8 cellular contexts compared by ENCODE assay signal in genomic region chr7:99143522-99143852, GRCh38. TPM values are rescaled to one million over a fixed set of nuclear protein-coding genes. Genes with fewer than 3 reads are reported as not detected.
DNase-seq lines count a peak whose midpoint lies in the region; ATAC-seq and TF ChIP-seq lines count a peak whose summit lies in the region.

No MANE protein-coding gene starts in this region.

- no peak for ATAC-seq in activated CD8-positive, alpha-beta memory T cell treated with anti-CD3 and anti-CD28 coated beads, Interleukin-2, amount 10 ng/mL, durations not matched to agents 7 days and 5 days
- ATAC-seq in HG03045 (IDR thresholded peaks at IDR 0.05; ENCODE audit: unreplicated experiment) = peak; percentile 35
- ATAC-seq in lower lobe of right lung = no peak
- no peak for ATAC-seq in omental fat pad (ENCODE audit: low FRiP score)

- no peaks in the 10 kb centered on the region for H3K9me3 Mint-ChIP-seq in activated CD8-positive, alpha-beta memory T cell treated with anti-CD3 and anti-CD28 coated beads, Interleukin-2, amount 10 ng/mL, durations not matched to agents 7 days and 5 days (ENCODE audit: low read depth)

- H3K4me1 ChIP-seq in lower lobe of right lung = peaks cover 35% of the 10 kb centered on the region

- H3K4me3 ChIP-seq in lower lobe of right lung = peak overlapping the region; percentile 90

- H3K27ac ChIP-seq in adipose tissue (ENCODE audit: low read depth, low read length) (peak overlapping the region; percentile 96), lower lobe of right lung (peak overlapping the region; percentile 96)

- H3K4me3 Mint-ChIP-seq in activated CD8-positive, alpha-beta memory T cell treated with anti-CD3 and anti-CD28 coated beads, Interleukin-2, amount 10 ng/mL, durations not matched to agents 7 days and 5 days = peak overlapping the region; percentile 78

- CTCF ChIA-PET in activated CD8-positive, alpha-beta memory T cell treated with anti-CD3 and anti-CD28 coated beads, Interleukin-2, amount 10 ng/mL, durations not matched to agents 7 days and 5 days (lab: Charles Lee) = no interaction called here

- no peaks in the 10 kb centered on the region for H3K9me3 ChIP-seq in lower lobe of right lung

- DNase-seq in activated CD8-positive, alpha-beta memory T cell treated with anti-CD3 and anti-CD28 coated beads, Interleukin-2, amount 10 ng/mL, durations not matched to agents 7 days and 5 days = no peak
- DNase-seq in activated CD8-positive, alpha-beta memory T cell treated with anti-CD3 and anti-CD28 coated beads for 24 hours = no peak
- no peak for DNase-seq in lower lobe of right lung
- DNase-seq in NCI-H510A treated with DMSO at 0.1 percent for 48 hours (lab: John Stamatoyannopoulos, UW) = no peak
- no peak for DNase-seq in omental fat pad (ENCODE audit: low spot score)
- DNase-seq in NCI-H1694 (lab: John Stamatoyannopoulos, UW) = no peak

- peaks cover 9% of the 10 kb centered on the region for H3K36me3 Mint-ChIP-seq in activated CD8-positive, alpha-beta memory T cell treated with anti-CD3 and anti-CD28 coated beads, Interleukin-2, amount 10 ng/mL, durations not matched to agents 7 days and 5 days

- H3K27me3 Mint-ChIP-seq in activated CD8-positive, alpha-beta memory T cell treated with anti-CD3 and anti-CD28 coated beads, Interleukin-2, amount 10 ng/mL, durations not matched to agents 7 days and 5 days = peaks cover 9% of the 10 kb centered on the region

- TF ChIP-seq CTCF in lower lobe of right lung (IDR thresholded peaks at IDR 0.05) (no peak), omental fat pad (IDR thresholded peaks at IDR 0.05) (no peak)

- H3K27me3 ChIP-seq in lower lobe of right lung (ENCODE audit: low read depth) = no peaks in the 10 kb centered on the region

- peak overlapping the region; percentile 75 for H3K27ac Mint-ChIP-seq in activated CD8-positive, alpha-beta memory T cell treated with anti-CD3 and anti-CD28 coated beads, Interleukin-2, amount 10 ng/mL, durations not matched to agents 7 days and 5 days

- intact Hi-C loops in lower lobe of right lung (cut with DNase I) = no loop called here

- H3K36me3 ChIP-seq in lower lobe of right lung = no peaks in the 10 kb centered on the region

- peaks cover 37% of the 10 kb centered on the region for H3K4me1 Mint-ChIP-seq in activated CD8-positive, alpha-beta memory T cell treated with anti-CD3 and anti-CD28 coated beads, Interleukin-2, amount 10 ng/mL, durations not matched to agents 7 days and 5 days

- 0 to 1% (median 1%) methylated on average over 2 to 45 of the region's 46 CpGs for WGBS in adipose tissue, 3 donors

RNA-seq across cellular contexts. Expression of gene SMURF1, which starts 0.4 kb away (rescaled TPM):
- total RNA-seq in activated CD8-positive, alpha-beta memory T cell treated with anti-CD3 and anti-CD28 coated beads, Interleukin-2, amount 10 ng/mL, durations not matched to agents 7 days and 5 days = 10 to 100 TPM; 12.9 to 13.9 TPM
- polyA plus RNA-seq in adipose tissue = 10 to 100 TPM in 2 of 3 donors, 1 to 10 TPM in 1; 9.7 to 13.9 (median 10.3) TPM
- total RNA-seq in lower lobe of right lung = 32.0 TPM
- 10 to 100 TPM; 23.6 to 35.3 (median 27.8) TPM for total RNA-seq in omental fat pad
